In the genomic region with DNA sequence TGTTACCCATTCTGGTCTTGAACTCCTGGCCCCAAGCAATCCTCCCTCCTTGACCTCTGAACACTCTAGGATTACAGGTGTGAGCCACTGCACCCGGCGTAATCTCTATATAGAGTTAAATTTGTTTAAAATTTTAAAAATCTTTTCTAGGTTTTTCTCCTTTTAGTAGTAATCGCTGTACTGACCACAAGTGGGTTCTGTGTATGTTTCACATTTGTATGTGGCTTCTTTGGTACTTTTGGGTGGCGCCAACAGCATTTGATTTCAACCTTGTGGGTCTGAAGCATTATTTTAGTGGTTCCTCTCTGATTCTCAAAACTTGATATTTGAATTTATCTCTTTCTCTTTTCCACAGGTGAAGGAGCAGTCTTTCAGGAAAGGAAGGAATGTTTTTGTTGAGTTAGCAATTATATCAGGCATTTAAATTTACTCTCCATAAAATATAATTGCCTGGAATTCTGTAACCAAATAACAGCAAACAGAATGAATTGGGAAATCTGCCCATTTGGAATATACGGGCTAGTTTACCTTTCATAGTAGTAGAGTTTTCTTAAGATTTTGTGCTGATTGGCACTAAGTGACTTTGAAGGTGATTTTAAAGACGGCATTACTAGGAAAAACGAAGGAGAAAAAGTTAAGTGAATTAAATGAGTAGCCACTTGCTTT, we compare ENCODE assay signal across 1 cellular context.
TF ChIP-seq lines count a peak whose summit lies in the region.

No MANE protein-coding gene starts in this region.

TF ChIP-seq in H1, 55 proteins besides CTCF, POLR2A, EP300 and RAD21 (continued from another document):
- TF ChIP-seq, protein P1, sequence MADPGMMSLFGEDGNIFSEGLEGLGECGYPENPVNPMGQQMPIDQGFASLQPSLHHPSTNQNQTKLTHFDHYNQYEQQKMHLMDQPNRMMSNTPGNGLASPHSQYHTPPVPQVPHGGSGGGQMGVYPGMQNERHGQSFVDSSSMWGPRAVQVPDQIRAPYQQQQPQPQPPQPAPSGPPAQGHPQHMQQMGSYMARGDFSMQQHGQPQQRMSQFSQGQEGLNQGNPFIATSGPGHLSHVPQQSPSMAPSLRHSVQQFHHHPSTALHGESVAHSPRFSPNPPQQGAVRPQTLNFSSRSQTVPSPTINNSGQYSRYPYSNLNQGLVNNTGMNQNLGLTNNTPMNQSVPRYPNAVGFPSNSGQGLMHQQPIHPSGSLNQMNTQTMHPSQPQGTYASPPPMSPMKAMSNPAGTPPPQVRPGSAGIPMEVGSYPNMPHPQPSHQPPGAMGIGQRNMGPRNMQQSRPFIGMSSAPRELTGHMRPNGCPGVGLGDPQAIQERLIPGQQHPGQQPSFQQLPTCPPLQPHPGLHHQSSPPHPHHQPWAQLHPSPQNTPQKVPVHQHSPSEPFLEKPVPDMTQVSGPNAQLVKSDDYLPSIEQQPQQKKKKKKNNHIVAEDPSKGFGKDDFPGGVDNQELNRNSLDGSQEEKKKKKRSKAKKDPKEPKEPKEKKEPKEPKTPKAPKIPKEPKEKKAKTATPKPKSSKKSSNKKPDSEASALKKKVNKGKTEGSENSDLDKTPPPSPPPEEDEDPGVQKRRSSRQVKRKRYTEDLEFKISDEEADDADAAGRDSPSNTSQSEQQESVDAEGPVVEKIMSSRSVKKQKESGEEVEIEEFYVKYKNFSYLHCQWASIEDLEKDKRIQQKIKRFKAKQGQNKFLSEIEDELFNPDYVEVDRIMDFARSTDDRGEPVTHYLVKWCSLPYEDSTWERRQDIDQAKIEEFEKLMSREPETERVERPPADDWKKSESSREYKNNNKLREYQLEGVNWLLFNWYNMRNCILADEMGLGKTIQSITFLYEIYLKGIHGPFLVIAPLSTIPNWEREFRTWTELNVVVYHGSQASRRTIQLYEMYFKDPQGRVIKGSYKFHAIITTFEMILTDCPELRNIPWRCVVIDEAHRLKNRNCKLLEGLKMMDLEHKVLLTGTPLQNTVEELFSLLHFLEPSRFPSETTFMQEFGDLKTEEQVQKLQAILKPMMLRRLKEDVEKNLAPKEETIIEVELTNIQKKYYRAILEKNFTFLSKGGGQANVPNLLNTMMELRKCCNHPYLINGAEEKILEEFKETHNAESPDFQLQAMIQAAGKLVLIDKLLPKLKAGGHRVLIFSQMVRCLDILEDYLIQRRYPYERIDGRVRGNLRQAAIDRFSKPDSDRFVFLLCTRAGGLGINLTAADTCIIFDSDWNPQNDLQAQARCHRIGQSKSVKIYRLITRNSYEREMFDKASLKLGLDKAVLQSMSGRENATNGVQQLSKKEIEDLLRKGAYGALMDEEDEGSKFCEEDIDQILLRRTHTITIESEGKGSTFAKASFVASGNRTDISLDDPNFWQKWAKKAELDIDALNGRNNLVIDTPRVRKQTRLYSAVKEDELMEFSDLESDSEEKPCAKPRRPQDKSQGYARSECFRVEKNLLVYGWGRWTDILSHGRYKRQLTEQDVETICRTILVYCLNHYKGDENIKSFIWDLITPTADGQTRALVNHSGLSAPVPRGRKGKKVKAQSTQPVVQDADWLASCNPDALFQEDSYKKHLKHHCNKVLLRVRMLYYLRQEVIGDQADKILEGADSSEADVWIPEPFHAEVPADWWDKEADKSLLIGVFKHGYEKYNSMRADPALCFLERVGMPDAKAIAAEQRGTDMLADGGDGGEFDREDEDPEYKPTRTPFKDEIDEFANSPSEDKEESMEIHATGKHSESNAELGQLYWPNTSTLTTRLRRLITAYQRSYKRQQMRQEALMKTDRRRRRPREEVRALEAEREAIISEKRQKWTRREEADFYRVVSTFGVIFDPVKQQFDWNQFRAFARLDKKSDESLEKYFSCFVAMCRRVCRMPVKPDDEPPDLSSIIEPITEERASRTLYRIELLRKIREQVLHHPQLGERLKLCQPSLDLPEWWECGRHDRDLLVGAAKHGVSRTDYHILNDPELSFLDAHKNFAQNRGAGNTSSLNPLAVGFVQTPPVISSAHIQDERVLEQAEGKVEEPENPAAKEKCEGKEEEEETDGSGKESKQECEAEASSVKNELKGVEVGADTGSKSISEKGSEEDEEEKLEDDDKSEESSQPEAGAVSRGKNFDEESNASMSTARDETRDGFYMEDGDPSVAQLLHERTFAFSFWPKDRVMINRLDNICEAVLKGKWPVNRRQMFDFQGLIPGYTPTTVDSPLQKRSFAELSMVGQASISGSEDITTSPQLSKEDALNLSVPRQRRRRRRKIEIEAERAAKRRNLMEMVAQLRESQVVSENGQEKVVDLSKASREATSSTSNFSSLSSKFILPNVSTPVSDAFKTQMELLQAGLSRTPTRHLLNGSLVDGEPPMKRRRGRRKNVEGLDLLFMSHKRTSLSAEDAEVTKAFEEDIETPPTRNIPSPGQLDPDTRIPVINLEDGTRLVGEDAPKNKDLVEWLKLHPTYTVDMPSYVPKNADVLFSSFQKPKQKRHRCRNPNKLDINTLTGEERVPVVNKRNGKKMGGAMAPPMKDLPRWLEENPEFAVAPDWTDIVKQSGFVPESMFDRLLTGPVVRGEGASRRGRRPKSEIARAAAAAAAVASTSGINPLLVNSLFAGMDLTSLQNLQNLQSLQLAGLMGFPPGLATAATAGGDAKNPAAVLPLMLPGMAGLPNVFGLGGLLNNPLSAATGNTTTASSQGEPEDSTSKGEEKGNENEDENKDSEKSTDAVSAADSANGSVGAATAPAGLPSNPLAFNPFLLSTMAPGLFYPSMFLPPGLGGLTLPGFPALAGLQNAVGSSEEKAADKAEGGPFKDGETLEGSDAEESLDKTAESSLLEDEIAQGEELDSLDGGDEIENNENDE (IDR thresholded peaks at IDR 0.05; ENCODE audit: insufficient replicate concordance, low read length) = no peak
- TF ChIP-seq KDM1A (IDR thresholded peaks at IDR 0.05; ENCODE audit: borderline replicate concordance, low read length) (no peak), KDM4A (IDR thresholded peaks at IDR 0.05; ENCODE audit: low read depth, low read length, severe bottlenecking) (no peak), SP2 (IDR thresholded peaks at IDR 0.05; ENCODE audit: low read length) (no peak), SRF (IDR thresholded peaks at IDR 0.05; ENCODE audit: low read depth, low read length) (no peak), CBX5 (IDR thresholded peaks at IDR 0.05; ENCODE audit: low read depth, low read length) (no peak), SAP30 (IDR thresholded peaks at IDR 0.05; ENCODE audit: insufficient read depth, insufficient replicate concordance, low read length) (no peak)
- TF ChIP-seq, protein P2, sequence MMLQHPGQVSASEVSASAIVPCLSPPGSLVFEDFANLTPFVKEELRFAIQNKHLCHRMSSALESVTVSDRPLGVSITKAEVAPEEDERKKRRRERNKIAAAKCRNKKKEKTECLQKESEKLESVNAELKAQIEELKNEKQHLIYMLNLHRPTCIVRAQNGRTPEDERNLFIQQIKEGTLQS (IDR thresholded peaks at IDR 0.05; ENCODE audit: insufficient read depth, low read depth, low read length) = no peak
